Comparison of ENCODE assay signal across 25 cellular contexts in the genomic region with DNA sequence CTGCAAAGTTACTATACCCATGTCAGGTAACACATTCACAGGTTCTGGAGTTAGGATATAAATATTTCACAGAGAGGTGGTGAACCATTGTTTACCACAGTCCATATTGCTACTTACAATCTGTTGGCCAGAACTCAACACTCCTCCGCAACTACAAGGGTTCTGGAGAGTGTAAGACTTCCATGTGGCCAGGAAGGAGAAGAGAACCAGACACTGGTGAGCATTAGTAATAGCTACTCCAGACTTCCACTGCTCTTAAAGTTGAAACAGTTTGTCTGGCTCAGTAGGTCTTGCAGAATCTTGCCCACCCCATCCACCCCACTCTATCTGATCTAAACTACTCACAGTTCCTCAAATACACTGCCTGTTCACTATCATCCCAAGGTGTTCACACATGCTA.
"Had no signal": no experiment of that assay in that cellular context is flagged by ENCODE, and none has a peak within 500 bp of the region (broad histone marks: within the 10 kb centered on the region; RNA-seq: fewer than 3 reads in every experiment).

No MANE protein-coding gene starts in this region.

- H3K36me3 ChIP-seq: left lung, lower lobe of right lung, ovary, right atrium auricular region, right lobe of liver, stomach, thyroid gland, transverse colon, upper lobe of left lung, vagina had no signal

- H3K4me3 ChIP-seq: left lung, lower lobe of right lung, ovary, right atrium auricular region, right lobe of liver, smooth muscle cell, stomach, testis, thyroid gland, transverse colon, upper lobe of left lung, vagina had no signal

- H3K9me3 ChIP-seq: left lung, lower lobe of right lung, ovary, right atrium auricular region, right lobe of liver, stomach, testis, thyroid gland, transverse colon, upper lobe of left lung, vagina had no signal

- H3K4me1 ChIP-seq: left lung, lower lobe of right lung, right atrium auricular region, right lobe of liver, testis, thyroid gland, transverse colon, vagina had no signal

- DNase-seq: hippocampal formation; kidney; left colon; left lung; lower lobe of right lung; mesendoderm; naive B cell; natural killer cell; nephron progenitor cell; ovary; right lobe of liver; stimulated activated CD4-positive, alpha-beta T cell treated with anti-CD3 and anti-CD28 coated beads, Interleukin-1b, Interleukin-23, amount 100 ng/mL, for 48 hours; stimulated activated CD4-positive, alpha-beta T cell treated with anti-CD3 and anti-CD28 coated beads, Interleukin-2, amount 100 ng/mL, for 48 hours; stimulated activated CD4-positive, alpha-beta T cell treated with anti-CD3 and anti-CD28 coated beads, Interleukin-4, amount 100 ng/mL, for 4 hours; stimulated activated CD8-positive, alpha-beta memory T cell treated with anti-CD3 and anti-CD28 coated beads, Interleukin-4, amount 100 ng/mL, for 48 hours; stimulated activated naive CD8-positive, alpha-beta T cell treated with anti-CD3 and anti-CD28 coated beads, Interleukin-15, Interleukin-2, amounts not matched to agents 100 U/mL and 50 U/mL, for 24 hours; stomach; testis; thyroid gland; transverse colon; upper lobe of left lung had no signal

- H3K4me2 ChIP-seq: smooth muscle cell had no signal

- ATAC-seq: left colon; left lung; lower lobe of right lung; natural killer cell; right lobe of liver; stimulated activated memory B cell treated with anti-CD40 and anti-IgM and Interleukin-4, amounts not matched to agents 10 μg/mL and 1 μg/mL and 100 μg/mL, for 72 hours; stimulated activated naive CD8-positive, alpha-beta T cell treated with anti-CD3 and anti-CD28 coated beads, Interleukin-15, Interleukin-2, amounts not matched to agents 100 U/mL and 50 U/mL, for 24 hours had no signal

- H3K27ac ChIP-seq: left lung, lower lobe of right lung, ovary, right atrium auricular region, right lobe of liver, stomach, testis, thyroid gland, transverse colon, upper lobe of left lung, vagina had no signal

- H3K27me3 ChIP-seq: left lung, ovary, right atrium auricular region, right lobe of liver, stomach, testis, thyroid gland, transverse colon, upper lobe of left lung, vagina had no signal
